22 cellular contexts compared by ENCODE assay signal in the genomic region with DNA sequence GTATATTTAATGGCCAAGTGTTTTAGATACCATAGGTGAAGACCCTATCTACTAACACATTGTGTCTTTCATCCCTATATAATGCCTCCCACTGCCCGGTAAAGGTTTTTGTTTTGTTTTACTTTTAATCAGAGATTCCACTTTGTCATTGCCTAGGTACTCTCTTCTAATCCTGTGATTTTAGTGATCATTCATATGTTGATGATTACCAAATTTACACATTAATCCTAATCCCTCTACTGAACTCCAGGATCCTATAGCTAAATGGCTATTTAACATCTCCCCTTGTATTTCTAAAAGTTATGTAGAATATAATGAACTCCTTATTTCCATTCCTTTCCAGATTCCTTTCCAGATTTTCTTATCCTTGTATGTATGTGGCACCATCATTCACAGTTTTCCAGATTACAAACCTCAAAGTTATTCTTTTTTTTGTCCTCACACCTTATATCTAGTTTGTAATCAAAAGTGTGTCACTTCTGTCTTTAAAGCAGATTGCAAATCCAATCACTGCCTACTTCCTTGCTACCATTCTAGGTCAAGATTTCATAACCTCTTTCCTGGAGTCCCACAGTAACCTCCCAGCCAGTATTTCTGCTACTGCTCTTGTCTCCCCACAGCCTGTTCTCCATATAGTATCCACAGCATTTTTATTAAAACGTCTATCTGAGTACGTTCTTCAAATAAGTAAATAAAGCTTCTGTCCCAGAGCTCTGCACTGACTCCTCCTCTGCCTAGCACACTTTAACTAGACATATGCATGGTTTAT.
"Had no signal": no experiment of that assay in that cellular context is flagged by ENCODE, and none has a peak within 500 bp of the region (broad histone marks: within the 10 kb centered on the region; RNA-seq: fewer than 3 reads in every experiment).

No MANE protein-coding gene starts in this region.

- ATAC-seq: activated T-helper 17 cell treated with anti-CD3 and anti-CD28 coated beads, Interleukin-2, amount 50 U/mL, for 72 hours; body of pancreas; gastrocnemius medialis; heart left ventricle; natural killer cell; stimulated activated memory B cell treated with anti-CD40 and anti-IgM and Interleukin-4, amounts not matched to agents 10 μg/mL and 1 μg/mL and 100 μg/mL, for 72 hours had no signal

- H3K4me3 ChIP-seq: body of pancreas, gastrocnemius medialis, heart left ventricle, lung, sigmoid colon, thoracic aorta, upper lobe of left lung had no signal

- H3K4me1 ChIP-seq: body of pancreas, gastrocnemius medialis, heart left ventricle, parathyroid adenoma, sigmoid colon, upper lobe of left lung had no signal

- FAIRE-seq: colon had no signal

- H3K9ac ChIP-seq: parathyroid adenoma had no signal

- H3K27me3 ChIP-seq: body of pancreas, gastrocnemius medialis, heart left ventricle, neutrophil, sigmoid colon, upper lobe of left lung had no signal

- DNase-seq: activated CD4-positive, alpha-beta memory T cell treated with anti-CD3 and anti-CD28 coated beads, Interleukin-2, amount 10 ng/mL, durations not matched to agents 7 days and 5 days; activated CD4-positive, alpha-beta T cell treated with anti-CD3 and anti-CD28 coated beads for 48 hours; activated CD4-positive, CD25-positive, alpha-beta regulatory T cell; activated naive CD4-positive, alpha-beta T cell; activated naive CD8-positive, alpha-beta T cell treated with anti-CD3 and anti-CD28 coated beads, Interleukin-2, amount 10 ng/mL, durations not matched to agents 7 days and 5 days; activated T-cell treated with anti-CD3 and anti-CD28 coated beads, Interleukin-2, amount 50 U/mL, for 1 hour; body of pancreas; caudate nucleus; endodermal cell; gastrocnemius medialis; heart left ventricle; natural killer cell; sigmoid colon; stimulated activated CD4-positive, alpha-beta T cell treated with anti-CD3 and anti-CD28 coated beads, Interleukin-4, amount 100 ng/mL, for 4 hours; upper lobe of left lung had no signal

- H3K27ac ChIP-seq: body of pancreas, gastrocnemius medialis, heart left ventricle, neutrophil, parathyroid adenoma, sigmoid colon, thoracic aorta, upper lobe of left lung had no signal

- H3K9me3 ChIP-seq: body of pancreas, gastrocnemius medialis, heart left ventricle, neutrophil, sigmoid colon, thoracic aorta, upper lobe of left lung had no signal

- H3K36me3 ChIP-seq: gastrocnemius medialis, heart left ventricle, neutrophil, sigmoid colon, thoracic aorta, upper lobe of left lung had no signal
